ENCODE assay signal across 1 cellular context in the genomic region with DNA sequence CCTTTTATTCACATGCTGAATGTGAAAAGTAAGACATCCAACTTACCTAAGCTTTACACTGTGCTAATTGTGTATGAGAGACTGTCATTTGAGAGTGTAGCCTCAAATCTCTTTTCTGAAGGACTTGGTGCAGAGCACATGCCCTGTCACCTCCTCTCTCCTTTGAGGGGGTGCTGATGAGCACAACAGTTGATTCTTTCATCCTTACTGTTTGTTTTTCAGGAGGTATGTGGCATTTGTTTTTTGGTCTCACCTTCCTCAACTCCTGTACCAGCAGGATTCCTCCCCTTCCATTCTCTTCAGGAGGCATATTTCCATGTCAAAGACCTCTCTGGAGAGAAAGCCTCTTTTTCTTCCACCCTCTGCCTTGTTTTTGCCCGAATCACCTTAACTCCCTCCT.
TF ChIP-seq lines count a peak whose summit lies in the region.

No MANE protein-coding gene starts in this region.

TF ChIP-seq in H1, 55 proteins besides CTCF, POLR2A, EP300 and RAD21:
- TF ChIP-seq BACH1 (IDR thresholded peaks at IDR 0.05; ENCODE audit: low read length), result no peak
- TF ChIP-seq POU5F1 (IDR thresholded peaks at IDR 0.05; ENCODE audit: low read depth, low read length), result 0 out of 2 replicates have a peak, but pooled peaks have one; percentile 17
- TF ChIP-seq KDM1A (IDR thresholded peaks at IDR 0.05; ENCODE audit: borderline replicate concordance, low read length), result peak; percentile 95
- TF ChIP-seq TEAD4 (IDR thresholded peaks at IDR 0.05; ENCODE audit: low read depth, low read length), result peak; percentile 79; the same call in 1 of the 2 replicates
- no peak for TF ChIP-seq POLR2AphosphoS5 (IDR thresholded peaks at IDR 0.05; ENCODE audit: low read depth, low read length)
- TF ChIP-seq, protein P1, sequence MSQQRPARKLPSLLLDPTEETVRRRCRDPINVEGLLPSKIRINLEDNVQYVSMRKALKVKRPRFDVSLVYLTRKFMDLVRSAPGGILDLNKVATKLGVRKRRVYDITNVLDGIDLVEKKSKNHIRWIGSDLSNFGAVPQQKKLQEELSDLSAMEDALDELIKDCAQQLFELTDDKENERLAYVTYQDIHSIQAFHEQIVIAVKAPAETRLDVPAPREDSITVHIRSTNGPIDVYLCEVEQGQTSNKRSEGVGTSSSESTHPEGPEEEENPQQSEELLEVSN (IDR thresholded peaks at IDR 0.05), result peak; percentile 98
- TF ChIP-seq, protein P2, sequence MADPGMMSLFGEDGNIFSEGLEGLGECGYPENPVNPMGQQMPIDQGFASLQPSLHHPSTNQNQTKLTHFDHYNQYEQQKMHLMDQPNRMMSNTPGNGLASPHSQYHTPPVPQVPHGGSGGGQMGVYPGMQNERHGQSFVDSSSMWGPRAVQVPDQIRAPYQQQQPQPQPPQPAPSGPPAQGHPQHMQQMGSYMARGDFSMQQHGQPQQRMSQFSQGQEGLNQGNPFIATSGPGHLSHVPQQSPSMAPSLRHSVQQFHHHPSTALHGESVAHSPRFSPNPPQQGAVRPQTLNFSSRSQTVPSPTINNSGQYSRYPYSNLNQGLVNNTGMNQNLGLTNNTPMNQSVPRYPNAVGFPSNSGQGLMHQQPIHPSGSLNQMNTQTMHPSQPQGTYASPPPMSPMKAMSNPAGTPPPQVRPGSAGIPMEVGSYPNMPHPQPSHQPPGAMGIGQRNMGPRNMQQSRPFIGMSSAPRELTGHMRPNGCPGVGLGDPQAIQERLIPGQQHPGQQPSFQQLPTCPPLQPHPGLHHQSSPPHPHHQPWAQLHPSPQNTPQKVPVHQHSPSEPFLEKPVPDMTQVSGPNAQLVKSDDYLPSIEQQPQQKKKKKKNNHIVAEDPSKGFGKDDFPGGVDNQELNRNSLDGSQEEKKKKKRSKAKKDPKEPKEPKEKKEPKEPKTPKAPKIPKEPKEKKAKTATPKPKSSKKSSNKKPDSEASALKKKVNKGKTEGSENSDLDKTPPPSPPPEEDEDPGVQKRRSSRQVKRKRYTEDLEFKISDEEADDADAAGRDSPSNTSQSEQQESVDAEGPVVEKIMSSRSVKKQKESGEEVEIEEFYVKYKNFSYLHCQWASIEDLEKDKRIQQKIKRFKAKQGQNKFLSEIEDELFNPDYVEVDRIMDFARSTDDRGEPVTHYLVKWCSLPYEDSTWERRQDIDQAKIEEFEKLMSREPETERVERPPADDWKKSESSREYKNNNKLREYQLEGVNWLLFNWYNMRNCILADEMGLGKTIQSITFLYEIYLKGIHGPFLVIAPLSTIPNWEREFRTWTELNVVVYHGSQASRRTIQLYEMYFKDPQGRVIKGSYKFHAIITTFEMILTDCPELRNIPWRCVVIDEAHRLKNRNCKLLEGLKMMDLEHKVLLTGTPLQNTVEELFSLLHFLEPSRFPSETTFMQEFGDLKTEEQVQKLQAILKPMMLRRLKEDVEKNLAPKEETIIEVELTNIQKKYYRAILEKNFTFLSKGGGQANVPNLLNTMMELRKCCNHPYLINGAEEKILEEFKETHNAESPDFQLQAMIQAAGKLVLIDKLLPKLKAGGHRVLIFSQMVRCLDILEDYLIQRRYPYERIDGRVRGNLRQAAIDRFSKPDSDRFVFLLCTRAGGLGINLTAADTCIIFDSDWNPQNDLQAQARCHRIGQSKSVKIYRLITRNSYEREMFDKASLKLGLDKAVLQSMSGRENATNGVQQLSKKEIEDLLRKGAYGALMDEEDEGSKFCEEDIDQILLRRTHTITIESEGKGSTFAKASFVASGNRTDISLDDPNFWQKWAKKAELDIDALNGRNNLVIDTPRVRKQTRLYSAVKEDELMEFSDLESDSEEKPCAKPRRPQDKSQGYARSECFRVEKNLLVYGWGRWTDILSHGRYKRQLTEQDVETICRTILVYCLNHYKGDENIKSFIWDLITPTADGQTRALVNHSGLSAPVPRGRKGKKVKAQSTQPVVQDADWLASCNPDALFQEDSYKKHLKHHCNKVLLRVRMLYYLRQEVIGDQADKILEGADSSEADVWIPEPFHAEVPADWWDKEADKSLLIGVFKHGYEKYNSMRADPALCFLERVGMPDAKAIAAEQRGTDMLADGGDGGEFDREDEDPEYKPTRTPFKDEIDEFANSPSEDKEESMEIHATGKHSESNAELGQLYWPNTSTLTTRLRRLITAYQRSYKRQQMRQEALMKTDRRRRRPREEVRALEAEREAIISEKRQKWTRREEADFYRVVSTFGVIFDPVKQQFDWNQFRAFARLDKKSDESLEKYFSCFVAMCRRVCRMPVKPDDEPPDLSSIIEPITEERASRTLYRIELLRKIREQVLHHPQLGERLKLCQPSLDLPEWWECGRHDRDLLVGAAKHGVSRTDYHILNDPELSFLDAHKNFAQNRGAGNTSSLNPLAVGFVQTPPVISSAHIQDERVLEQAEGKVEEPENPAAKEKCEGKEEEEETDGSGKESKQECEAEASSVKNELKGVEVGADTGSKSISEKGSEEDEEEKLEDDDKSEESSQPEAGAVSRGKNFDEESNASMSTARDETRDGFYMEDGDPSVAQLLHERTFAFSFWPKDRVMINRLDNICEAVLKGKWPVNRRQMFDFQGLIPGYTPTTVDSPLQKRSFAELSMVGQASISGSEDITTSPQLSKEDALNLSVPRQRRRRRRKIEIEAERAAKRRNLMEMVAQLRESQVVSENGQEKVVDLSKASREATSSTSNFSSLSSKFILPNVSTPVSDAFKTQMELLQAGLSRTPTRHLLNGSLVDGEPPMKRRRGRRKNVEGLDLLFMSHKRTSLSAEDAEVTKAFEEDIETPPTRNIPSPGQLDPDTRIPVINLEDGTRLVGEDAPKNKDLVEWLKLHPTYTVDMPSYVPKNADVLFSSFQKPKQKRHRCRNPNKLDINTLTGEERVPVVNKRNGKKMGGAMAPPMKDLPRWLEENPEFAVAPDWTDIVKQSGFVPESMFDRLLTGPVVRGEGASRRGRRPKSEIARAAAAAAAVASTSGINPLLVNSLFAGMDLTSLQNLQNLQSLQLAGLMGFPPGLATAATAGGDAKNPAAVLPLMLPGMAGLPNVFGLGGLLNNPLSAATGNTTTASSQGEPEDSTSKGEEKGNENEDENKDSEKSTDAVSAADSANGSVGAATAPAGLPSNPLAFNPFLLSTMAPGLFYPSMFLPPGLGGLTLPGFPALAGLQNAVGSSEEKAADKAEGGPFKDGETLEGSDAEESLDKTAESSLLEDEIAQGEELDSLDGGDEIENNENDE (IDR thresholded peaks at IDR 0.05; ENCODE audit: insufficient replicate concordance, low read length), result peak; percentile 70
- TF ChIP-seq, protein P3, sequence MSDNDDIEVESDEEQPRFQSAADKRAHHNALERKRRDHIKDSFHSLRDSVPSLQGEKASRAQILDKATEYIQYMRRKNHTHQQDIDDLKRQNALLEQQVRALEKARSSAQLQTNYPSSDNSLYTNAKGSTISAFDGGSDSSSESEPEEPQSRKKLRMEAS (IDR thresholded peaks at IDR 0.05), result peak; percentile 99
- peak in 1 of 2 experiments; percentile 97; a peak in 2 of 4 replicates for TF ChIP-seq HDAC2 (IDR thresholded peaks at IDR 0.05; ENCODE audit: borderline replicate concordance in 1 of 2, low read depth in 2 of 2, low read length in 2 of 2)
- TF ChIP-seq CHD2 (IDR thresholded peaks at IDR 0.05; ENCODE audit: low read length), result 0 out of 2 replicates have a peak, but pooled peaks have one; percentile 24
- TF ChIP-seq RBBP5 (IDR thresholded peaks at IDR 0.05; ENCODE audit: borderline replicate concordance, low read depth, low read length), result no peak
- no peak for TF ChIP-seq PHF8 (conservative IDR thresholded peaks at IDR 0.05; ENCODE audit: low read depth, low read length)
